8 cellular contexts compared by ENCODE assay signal in genomic region chr7:2670720-2671391, GRCh38. TPM values are rescaled to one million over a fixed set of nuclear protein-coding genes. Genes with fewer than 3 reads are reported as not detected.
DNase-seq lines count a peak whose midpoint lies in the region; ATAC-seq, FAIRE-seq and TF ChIP-seq lines count a peak whose summit lies in the region.

No MANE protein-coding gene starts in this region.

- DNase-seq in COLO668 (lab: John Stamatoyannopoulos, UW; ENCODE audit: unreplicated experiment) (peak; percentile 89), H54 (ENCODE audit: insufficient read length, low spot score) (peak; percentile 97), NCI-H2196 treated with DMSO at 0.1 percent for 48 hours (lab: John Stamatoyannopoulos, UW; ENCODE audit: unreplicated experiment) (peak; percentile 46), bronchial epithelial cell (ENCODE audit: low read depth) (peak; percentile 21), kidney glomerular epithelial cell (lab: John Stamatoyannopoulos, UW) (peak; percentile 4)
- DNase-seq in stimulated activated CD4-positive, alpha-beta T cell treated with anti-CD3 and anti-CD28 coated beads, TNF-alpha, amount 100 ng/mL, for 4 hours (ENCODE audit: low read depth in 3 of 3): peak; percentile 35 to 54 (median 42)

- no peak overlapping the region for H3K4me3 ChIP-seq in bronchial epithelial cell (ENCODE audit: low read depth, low read length)

- TF ChIP-seq CTCF in bronchial epithelial cell (IDR thresholded peaks at IDR 0.05; ENCODE audit: insufficient read depth, low read length, severe bottlenecking): peak; percentile 91

- H3K27me3 ChIP-seq in bronchial epithelial cell (ENCODE audit: control insufficient read depth, insufficient read depth, low read length): no peaks in the 10 kb centered on the region

- peak; percentile 88 for ATAC-seq in activated CD4-positive, CD25-positive, alpha-beta regulatory T cell treated with anti-CD3 and anti-CD28 coated beads, Interleukin-2, amount 50 U/mL, for 24 hours
- no peak for ATAC-seq in GM19035 (IDR thresholded peaks at IDR 0.05; ENCODE audit: unreplicated experiment)

- FAIRE-seq in H54 (lab: Jason Lieb, UNC) (no peak), bronchial epithelial cell (lab: Jason Lieb, UNC) (no peak)

- H3K36me3 ChIP-seq in bronchial epithelial cell (ENCODE audit: control insufficient read depth, insufficient read depth, low read length): no peaks in the 10 kb centered on the region

- no peak for TF ChIP-seq POLR2A in H54 (IDR thresholded peaks at IDR 0.05; ENCODE audit: low read depth, low read length)

RNA-seq across cellular contexts. Expression of gene AMZ1, which starts 17.1 kb away (rescaled TPM):
- total RNA-seq in bronchial epithelial cell: not detected in 2 replicates

RNA-seq across cellular contexts. Expression of gene TTYH3, which starts 39.1 kb away (rescaled TPM):
- total RNA-seq in bronchial epithelial cell: 5.8 and 12.3 TPM in 2 replicates

Comparison
In these comparisons a context has a peak if more than half of its experiments do, and no peak if none do; other contexts are left out.
1. DNase-seq: peak in every context shown above with its lines; median percentile 97 in H54; 89 in COLO668; 46 in NCI-H2196 treated with DMSO at 0.1 percent for 48 hours; 42 in stimulated activated CD4-positive, alpha-beta T cell treated with anti-CD3 and anti-CD28 coated beads, TNF-alpha, amount 100 ng/mL, for 4 hours; 21 in bronchial epithelial cell; 4 in kidney glomerular epithelial cell.